24 cellular contexts compared by ENCODE assay signal in the genomic region with DNA sequence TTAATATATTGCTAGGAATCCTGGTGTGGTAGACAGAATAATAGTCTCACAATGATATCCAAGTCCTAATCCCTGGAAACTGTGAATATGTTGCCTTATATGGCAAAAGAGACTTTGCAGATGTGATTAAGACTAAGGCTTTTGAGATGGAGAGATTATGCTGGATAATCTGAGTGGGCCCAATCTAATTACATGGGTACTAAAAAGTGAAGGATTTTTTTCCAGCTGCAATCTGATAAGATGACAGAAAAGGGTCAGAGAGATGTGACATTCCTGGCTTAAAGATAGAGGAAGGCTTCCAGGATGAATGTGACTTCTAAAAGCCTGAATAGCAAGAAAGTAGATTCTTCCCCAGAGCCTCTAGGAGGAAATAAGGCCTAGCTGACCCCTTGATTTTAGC.
"Had no signal": no experiment of that assay in that cellular context is flagged by ENCODE, and none has a peak within 500 bp of the region (broad histone marks: within the 10 kb centered on the region; RNA-seq: fewer than 3 reads in every experiment).

No MANE protein-coding gene starts in this region.

- H3K4me3 ChIP-seq: colonic mucosa, left lung, lower lobe of right lung, mucosa of descending colon, spleen, thoracic aorta, transverse colon had no signal

- H3K4me1 Mint-ChIP-seq: immature natural killer cell; naive thymus-derived CD8-positive, alpha-beta T cell; stimulated activated memory B cell treated with anti-CD40 and anti-IgM and Interleukin-4, amounts not matched to agents 10 μg/mL and 1 μg/mL and 100 μg/mL, for 72 hours; stimulated activated naive CD8-positive, alpha-beta T cell treated with anti-CD3 and anti-CD28 coated beads, Interleukin-15, amount 100 ng/mL, for 72 hours had no signal

- DNase-seq: colonic mucosa; dermis blood vessel endothelial cell; effector CD4-positive, alpha-beta T cell; endodermal cell; erythroblast; foreskin keratinocyte; immature natural killer cell; left lung; lower lobe of right lung; mesenchymal stem cell; mucosa of descending colon; naive thymus-derived CD8-positive, alpha-beta T cell; posterior cingulate gyrus; spleen; stimulated activated CD4-positive, alpha-beta T cell treated with anti-CD3 and anti-CD28 coated beads, Interleukin-15, amount 100 ng/mL, for 24 hours; stimulated activated CD4-positive, alpha-beta T cell treated with anti-CD3 and anti-CD28 coated beads, Interleukin-1b, Interleukin-23, amount 100 ng/mL, for 48 hours; stimulated activated CD4-positive, alpha-beta T cell treated with anti-CD3 and anti-CD28 coated beads, Interleukin-4, amount 100 ng/mL, for 24 hours; stimulated activated naive CD8-positive, alpha-beta T cell treated with anti-CD3 and anti-CD28 coated beads, Interleukin-15, amount 100 ng/mL, for 72 hours; transverse colon had no signal

- H3K27me3 ChIP-seq: colonic mucosa, left lung, spleen, transverse colon had no signal

- H3K36me3 ChIP-seq: colonic mucosa, left lung, lower lobe of right lung, spleen, thoracic aorta, transverse colon had no signal

- H3K36me3 Mint-ChIP-seq: immature natural killer cell; naive thymus-derived CD8-positive, alpha-beta T cell; stimulated activated memory B cell treated with anti-CD40 and anti-IgM and Interleukin-4, amounts not matched to agents 10 μg/mL and 1 μg/mL and 100 μg/mL, for 72 hours had no signal

- FAIRE-seq: endothelial cell of umbilical vein, keratinocyte had no signal

- H3K4me1 ChIP-seq: colonic mucosa, foreskin keratinocyte, left lung, lower lobe of right lung, spleen had no signal

- H3K27ac ChIP-seq: colonic mucosa, foreskin keratinocyte, lower lobe of right lung, spleen, thoracic aorta, transverse colon had no signal

- ATAC-seq: foreskin keratinocyte; left lung; lower lobe of right lung; mucosa of descending colon; naive thymus-derived CD8-positive, alpha-beta T cell; sciatic nerve; stimulated activated memory B cell treated with anti-CD40 and anti-IgM and Interleukin-4, amounts not matched to agents 10 μg/mL and 1 μg/mL and 100 μg/mL, for 72 hours; stimulated activated naive CD8-positive, alpha-beta T cell treated with anti-CD3 and anti-CD28 coated beads, Interleukin-15, amount 100 ng/mL, for 72 hours had no signal

- H3K4me3 Mint-ChIP-seq: endodermal cell; immature natural killer cell; naive thymus-derived CD8-positive, alpha-beta T cell; stimulated activated memory B cell treated with anti-CD40 and anti-IgM and Interleukin-4, amounts not matched to agents 10 μg/mL and 1 μg/mL and 100 μg/mL, for 72 hours; stimulated activated naive CD8-positive, alpha-beta T cell treated with anti-CD3 and anti-CD28 coated beads, Interleukin-15, amount 100 ng/mL, for 72 hours had no signal

- H3K9me3 Mint-ChIP-seq: endodermal cell; stimulated activated memory B cell treated with anti-CD40 and anti-IgM and Interleukin-4, amounts not matched to agents 10 μg/mL and 1 μg/mL and 100 μg/mL, for 72 hours had no signal

- H3K27ac Mint-ChIP-seq: endodermal cell; immature natural killer cell; naive thymus-derived CD8-positive, alpha-beta T cell; stimulated activated memory B cell treated with anti-CD40 and anti-IgM and Interleukin-4, amounts not matched to agents 10 μg/mL and 1 μg/mL and 100 μg/mL, for 72 hours; stimulated activated naive CD8-positive, alpha-beta T cell treated with anti-CD3 and anti-CD28 coated beads, Interleukin-15, amount 100 ng/mL, for 72 hours had no signal

- H3K27me3 Mint-ChIP-seq: stimulated activated memory B cell treated with anti-CD40 and anti-IgM and Interleukin-4, amounts not matched to agents 10 μg/mL and 1 μg/mL and 100 μg/mL, for 72 hours; stimulated activated naive CD8-positive, alpha-beta T cell treated with anti-CD3 and anti-CD28 coated beads, Interleukin-15, amount 100 ng/mL, for 72 hours had no signal

- H3K9me3 ChIP-seq: colonic mucosa, left lung, lower lobe of right lung, mucosa of descending colon, spleen, thoracic aorta, transverse colon had no signal
